37 cellular contexts compared by ENCODE assay signal in the genomic region with DNA sequence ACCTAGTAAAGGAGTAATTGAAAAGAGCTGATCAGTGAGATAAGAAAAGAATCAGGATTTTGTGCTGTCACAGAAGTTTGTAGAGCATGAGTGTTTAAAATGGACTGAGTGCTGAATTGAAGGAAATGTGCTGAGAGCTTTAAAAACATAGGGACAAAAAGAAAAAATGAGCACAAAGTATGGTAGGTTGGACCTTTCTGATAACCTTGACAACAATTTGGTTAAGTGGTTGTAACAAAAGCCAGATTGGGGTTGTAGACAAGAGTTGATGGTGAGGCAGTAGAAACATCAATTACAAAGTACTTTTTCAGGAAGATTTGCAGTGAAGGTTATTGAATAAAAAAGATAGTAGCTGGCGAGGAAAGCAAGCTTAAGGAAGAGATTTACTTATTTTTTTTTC.
"Had no signal": no experiment of that assay in that cellular context is flagged by ENCODE, and none has a peak within 500 bp of the region (broad histone marks: within the 10 kb centered on the region; RNA-seq: fewer than 3 reads in every experiment).

No MANE protein-coding gene starts in this region.

- H3K4me3 ChIP-seq: adrenal gland, ascending aorta, body of pancreas, breast epithelium, cardiac muscle cell had no signal

- H3K9me3 Mint-ChIP-seq: activated naive CD4-positive, alpha-beta T cell treated with anti-CD3 and anti-CD28 coated beads for 36 hours; activated naive CD4-positive, alpha-beta T cell treated with anti-CD3 and anti-CD28 coated beads, Interleukin-2, amount 50 U/mL, for 24 hours; activated naive CD4-positive, alpha-beta T cell treated with anti-CD3 and anti-CD28 coated beads, Interleukin-2, amount 50 U/mL, for 72 hours; activated T-helper 1 cell treated with anti-CD3 and anti-CD28 coated beads, Interleukin-12 subunit alpha, Interleukin-12 subunit beta, Interleukin-2, Interleukin-4 antibody, amounts not matched to agents 30 ng/mL and 10 ng/mL and 1 ng/mL, durations not matched to agents 14 hours and 24 hours and 36 hours had no signal

- ATAC-seq: activated naive CD4-positive, alpha-beta T cell treated with anti-CD3 and anti-CD28 coated beads, Interleukin-2, amount 50 U/mL, for 72 hours; activated naive CD8-positive, alpha-beta T cell treated with anti-CD3 and anti-CD28 coated beads, Interleukin-2, amount 50 U/mL, for 24 hours; activated T-cell treated with anti-CD3 and anti-CD28 coated beads, Interleukin-2, amount 50 U/mL, for 4 hours; activated T-cell treated with anti-CD3 and anti-CD28 coated beads, Interleukin-2, amount 50 U/mL, for 72 hours; activated T-helper 17 cell treated with anti-CD3 and anti-CD28 coated beads, Interleukin-2, amount 50 U/mL, for 72 hours; body of pancreas had no signal

- H3K27ac Mint-ChIP-seq: activated naive CD4-positive, alpha-beta T cell treated with anti-CD3 and anti-CD28 coated beads for 36 hours; activated naive CD4-positive, alpha-beta T cell treated with anti-CD3 and anti-CD28 coated beads, Interleukin-2, amount 10 ng/mL, durations not matched to agents 7 days and 5 days; activated naive CD4-positive, alpha-beta T cell treated with anti-CD3 and anti-CD28 coated beads, Interleukin-2, amount 50 U/mL, for 24 hours; activated naive CD4-positive, alpha-beta T cell treated with anti-CD3 and anti-CD28 coated beads, Interleukin-2, amount 50 U/mL, for 72 hours; activated naive CD8-positive, alpha-beta T cell; activated naive CD8-positive, alpha-beta T cell treated with anti-CD3 and anti-CD28 coated beads for 36 hours; activated naive CD8-positive, alpha-beta T cell treated with anti-CD3 and anti-CD28 coated beads, Interleukin-2, amount 10 ng/mL, durations not matched to agents 7 days and 5 days; activated naive CD8-positive, alpha-beta T cell treated with anti-CD3 and anti-CD28 coated beads, Interleukin-2, amount 50 U/mL, for 24 hours; activated T-cell treated with anti-CD3 and anti-CD28 coated beads, Interleukin-2, amount 50 U/mL, for 24 hours; activated T-cell treated with anti-CD3 and anti-CD28 coated beads, Interleukin-2, amount 50 U/mL, for 72 hours; activated T-helper 1 cell treated with anti-CD3 and anti-CD28 coated beads, Interleukin-12 subunit alpha, Interleukin-12 subunit beta, Interleukin-2, Interleukin-4 antibody, amounts not matched to agents 30 ng/mL and 10 ng/mL and 1 ng/mL, durations not matched to agents 14 hours and 24 hours and 36 hours; activated T-helper 17 cell treated with anti-CD3 and anti-CD28 coated beads, Interleukin-2, amount 50 U/mL, for 72 hours; activated T-helper 2 cell treated with anti-CD3 and anti-CD28 coated beads, Interferon-gamma antibody, Interleukin-2, Interleukin-4, amounts not matched to agents 10 μg/mL and 5 μg/mL and 100 μg/mL, durations not matched to agents 14 hours and 24 hours and 36 hours; brain had no signal

- H3K36me3 ChIP-seq: adrenal gland, ascending aorta, brain microvascular endothelial cell, breast epithelium, cardiac muscle cell had no signal

- H3K4me1 Mint-ChIP-seq: activated naive CD4-positive, alpha-beta T cell treated with anti-CD3 and anti-CD28 coated beads, Interleukin-2, amount 10 ng/mL, durations not matched to agents 7 days and 5 days; activated naive CD4-positive, alpha-beta T cell treated with anti-CD3 and anti-CD28 coated beads, Interleukin-2, amount 50 U/mL, for 24 hours; activated naive CD8-positive, alpha-beta T cell treated with anti-CD3 and anti-CD28 coated beads for 36 hours; activated naive CD8-positive, alpha-beta T cell treated with anti-CD3 and anti-CD28 coated beads, Interleukin-2, amount 10 ng/mL, durations not matched to agents 7 days and 5 days; activated naive CD8-positive, alpha-beta T cell treated with anti-CD3 and anti-CD28 coated beads, Interleukin-2, amount 50 U/mL, for 24 hours; activated T-helper 17 cell treated with anti-CD3 and anti-CD28 coated beads, Interleukin-2, amount 50 U/mL, for 72 hours; central memory CD8-positive, alpha-beta T cell had no signal

- H3K27ac ChIP-seq: adrenal gland, ascending aorta, body of pancreas, brain microvascular endothelial cell, breast epithelium, cardiac muscle cell had no signal

- H3K27me3 Mint-ChIP-seq: activated naive CD4-positive, alpha-beta T cell treated with anti-CD3 and anti-CD28 coated beads, Interleukin-2, amount 10 ng/mL, durations not matched to agents 7 days and 5 days; activated naive CD8-positive, alpha-beta T cell; activated naive CD8-positive, alpha-beta T cell treated with anti-CD3 and anti-CD28 coated beads for 36 hours; activated naive CD8-positive, alpha-beta T cell treated with anti-CD3 and anti-CD28 coated beads, Interleukin-2, amount 10 ng/mL, durations not matched to agents 7 days and 5 days; activated naive CD8-positive, alpha-beta T cell treated with anti-CD3 and anti-CD28 coated beads, Interleukin-2, amount 50 U/mL, for 24 hours; activated T-cell treated with anti-CD3 and anti-CD28 coated beads, Interleukin-2, amount 50 U/mL, for 24 hours; activated T-helper 17 cell treated with anti-CD3 and anti-CD28 coated beads, Interleukin-2, amount 50 U/mL, for 72 hours; central memory CD8-positive, alpha-beta T cell had no signal

- H3K27me3 ChIP-seq: adrenal gland, ascending aorta, body of pancreas, brain microvascular endothelial cell, breast epithelium, cardiac muscle cell had no signal

- DNase-seq: activated effector memory CD4-positive, alpha-beta T cell treated with anti-CD3 and anti-CD28 coated beads, Interleukin-2, amount 50 U/mL, for 16 hours; activated effector memory CD4-positive, alpha-beta T cell treated with Interleukin-2 at 50 U/mL for 16 hours; activated gamma-delta T cell; activated gamma-delta T cell treated with Interleukin-2 at 50 U/mL for 16 hours; activated naive CD4-positive, alpha-beta T cell; activated naive CD4-positive, alpha-beta T cell treated with anti-CD3 and anti-CD28 coated beads for 36 hours; activated naive CD4-positive, alpha-beta T cell treated with anti-CD3 and anti-CD28 coated beads, Interleukin-2, amount 10 ng/mL, durations not matched to agents 7 days and 5 days; activated naive CD4-positive, alpha-beta T cell treated with anti-CD3 and anti-CD28 coated beads, Interleukin-2, amount 50 U/mL, for 16 hours; activated naive CD4-positive, alpha-beta T cell treated with Interleukin-2 at 50 U/mL for 16 hours; activated naive CD8-positive, alpha-beta T cell treated with anti-CD3 and anti-CD28 coated beads for 36 hours; activated naive CD8-positive, alpha-beta T cell treated with anti-CD3 and anti-CD28 coated beads, Interleukin-2, amount 10 ng/mL, durations not matched to agents 7 days and 5 days; activated naive CD8-positive, alpha-beta T cell treated with anti-CD3 and anti-CD28 coated beads, Interleukin-2, amount 50 U/mL, for 24 hours; activated T-cell treated with anti-CD3 and anti-CD28 coated beads, Interleukin-2, amount 50 U/mL, for 24 hours; activated T-cell treated with anti-CD3 and anti-CD28 coated beads, Interleukin-2, amount 50 U/mL, for 4 hours; activated T-cell treated with anti-CD3 and anti-CD28 coated beads, Interleukin-2, amount 50 U/mL, for 48 hours; activated T-cell treated with anti-CD3 and anti-CD28 coated beads, Interleukin-2, amount 50 U/mL, for 72 hours; adrenal gland; amniotic stem cell; amygdala; anterior cingulate cortex; aorta; body of pancreas; brain microvascular endothelial cell; caudate nucleus; central memory CD4-positive, alpha-beta T cell; cerebellar nuclear complex had no signal

- H3K4me1 ChIP-seq: adrenal gland, ascending aorta, body of pancreas, breast epithelium had no signal

- H3K4me3 Mint-ChIP-seq: activated naive CD4-positive, alpha-beta T cell treated with anti-CD3 and anti-CD28 coated beads for 36 hours; activated naive CD4-positive, alpha-beta T cell treated with anti-CD3 and anti-CD28 coated beads, Interleukin-2, amount 10 ng/mL, durations not matched to agents 7 days and 5 days; activated naive CD4-positive, alpha-beta T cell treated with anti-CD3 and anti-CD28 coated beads, Interleukin-2, amount 50 U/mL, for 24 hours; activated naive CD8-positive, alpha-beta T cell; activated naive CD8-positive, alpha-beta T cell treated with anti-CD3 and anti-CD28 coated beads for 36 hours; activated naive CD8-positive, alpha-beta T cell treated with anti-CD3 and anti-CD28 coated beads, Interleukin-2, amount 10 ng/mL, durations not matched to agents 7 days and 5 days; activated naive CD8-positive, alpha-beta T cell treated with anti-CD3 and anti-CD28 coated beads, Interleukin-2, amount 50 U/mL, for 24 hours; activated T-cell treated with anti-CD3 and anti-CD28 coated beads, Interleukin-2, amount 50 U/mL, for 24 hours; activated T-cell treated with anti-CD3 and anti-CD28 coated beads, Interleukin-2, amount 50 U/mL, for 4 hours; activated T-cell treated with anti-CD3 and anti-CD28 coated beads, Interleukin-2, amount 50 U/mL, for 72 hours; activated T-helper 1 cell treated with anti-CD3 and anti-CD28 coated beads, Interleukin-12 subunit alpha, Interleukin-12 subunit beta, Interleukin-2, Interleukin-4 antibody, amounts not matched to agents 30 ng/mL and 10 ng/mL and 1 ng/mL, durations not matched to agents 14 hours and 24 hours and 36 hours; activated T-helper 17 cell treated with anti-CD3 and anti-CD28 coated beads, Interleukin-2, amount 50 U/mL, for 72 hours; brain; central memory CD8-positive, alpha-beta T cell had no signal

- H3K36me3 Mint-ChIP-seq: activated naive CD4-positive, alpha-beta T cell treated with anti-CD3 and anti-CD28 coated beads, Interleukin-2, amount 10 ng/mL, durations not matched to agents 7 days and 5 days; activated naive CD4-positive, alpha-beta T cell treated with anti-CD3 and anti-CD28 coated beads, Interleukin-2, amount 50 U/mL, for 24 hours; activated naive CD4-positive, alpha-beta T cell treated with anti-CD3 and anti-CD28 coated beads, Interleukin-2, amount 50 U/mL, for 72 hours; activated naive CD8-positive, alpha-beta T cell; activated naive CD8-positive, alpha-beta T cell treated with anti-CD3 and anti-CD28 coated beads for 36 hours; activated naive CD8-positive, alpha-beta T cell treated with anti-CD3 and anti-CD28 coated beads, Interleukin-2, amount 10 ng/mL, durations not matched to agents 7 days and 5 days; brain had no signal

- H3K9me3 ChIP-seq: adrenal gland, ascending aorta, body of pancreas, breast epithelium had no signal
